8 cellular contexts compared by ENCODE assay signal in the genomic region with DNA sequence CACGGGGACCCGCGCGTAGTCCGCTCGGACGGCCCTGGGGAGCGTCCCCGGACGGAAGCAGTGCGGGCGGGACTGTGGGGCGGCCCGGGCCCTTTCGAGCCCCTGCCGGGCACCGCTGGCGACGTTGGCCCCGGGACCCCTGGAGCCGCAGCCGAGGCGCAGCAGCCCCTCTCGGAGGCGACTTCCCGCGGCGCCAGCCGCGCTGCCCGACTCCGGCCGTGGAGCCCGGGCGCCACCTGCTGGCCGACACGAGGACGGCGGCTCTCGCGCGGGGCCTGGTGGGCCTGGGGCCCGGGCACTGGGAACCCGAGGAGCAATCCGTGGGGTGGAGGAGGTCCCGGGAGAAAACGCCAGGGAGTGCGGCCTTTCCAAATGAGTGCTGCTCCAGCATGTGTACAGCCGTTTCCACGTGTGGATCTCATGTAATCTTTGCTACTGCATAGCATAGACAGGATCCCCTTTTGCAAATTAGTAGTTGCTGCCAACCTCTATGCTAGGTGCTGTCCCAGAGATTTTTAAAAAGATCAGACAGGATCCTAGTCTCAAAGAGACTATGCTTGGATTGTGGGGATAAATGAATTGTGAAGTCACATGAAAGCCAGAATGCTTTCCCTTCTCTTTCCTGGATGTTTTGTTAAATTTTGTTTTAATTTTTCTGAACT. TPM values are rescaled to one million over a fixed set of nuclear protein-coding genes. Genes with fewer than 3 reads are reported as not detected.
DNase-seq lines count a peak whose midpoint lies in the region; ATAC-seq and TF ChIP-seq lines count a peak whose summit lies in the region.

No MANE protein-coding gene starts in this region.

- H3K36me3 ChIP-seq in gastroesophageal sphincter (no peaks in the 10 kb centered on the region), neuron (ENCODE audit: insufficient read depth, low read length) (no peaks in the 10 kb centered on the region), suprapubic skin (no peaks in the 10 kb centered on the region)

- no peak for TF ChIP-seq POLR2A in gastroesophageal sphincter (IDR thresholded peaks at IDR 0.05)
- TF ChIP-seq POLR2A in suprapubic skin (IDR thresholded peaks at IDR 0.05), result no peak

- H3K27ac ChIP-seq in AG04450 (ENCODE audit: low read depth, low read length) (no peak overlapping the region), gastroesophageal sphincter (peak overlapping the region; percentile 40 to 99 (median 89)), suprapubic skin (peak overlapping the region; percentile 74)

- POLR2A ChIA-PET in AG04450 (lab: Yijun Ruan, JAX), result interaction anchor here (0.5 kb wide), 1 partner anchor 152 kb away, joined by 5 read pairs; a partner anchor contains a TSS

- peak overlapping the region; percentile 65 for H2AFZ ChIP-seq in neuron (ENCODE audit: low read depth, low read length)

- TF ChIP-seq CTCF in AG04450 (IDR thresholded peaks at IDR 0.05; ENCODE audit: low read depth, low read length) (peak; percentile 78), gastroesophageal sphincter (IDR thresholded peaks at IDR 0.05) (peak; percentile 97 to 99 (median 99)), suprapubic skin (IDR thresholded peaks at IDR 0.05) (peak; percentile 95 to 99)

- CTCF ChIA-PET in AG04450 (lab: Charles Lee), result interaction anchor here (1.7 kb wide), 1 partner anchor 1260 kb away, joined by 4 read pairs; no protein-coding TSS in a partner anchor

- H3K4me3 ChIP-seq in AG04450 (ENCODE audit: low read depth, low read length) (peak overlapping the region; percentile 59; the same call in 1 of the 2 replicates), gastroesophageal sphincter (peak overlapping the region; percentile 83 to 89), neuron (ENCODE audit: low read length) (peak overlapping the region; percentile 50), suprapubic skin (peak overlapping the region; percentile 77)

- DNase-seq in AG04450 (ENCODE audit: low read depth, low spot score) (no peak), HT1080 (ENCODE audit: low read depth) (peak; percentile 36), RKO (ENCODE audit: low spot score) (peak; percentile 32), suprapubic skin (ENCODE audit: low spot score in 2 of 2) (peak; percentile 85 to 86)
- peak; percentile 93 for DNase-seq in activated effector memory CD4-positive, alpha-beta T cell treated with anti-CD3 and anti-CD28 coated beads, Interleukin-2, amount 50 U/mL, for 16 hours

- no peak for TF ChIP-seq EP300 in gastroesophageal sphincter (IDR thresholded peaks at IDR 0.05)
- TF ChIP-seq EP300 in suprapubic skin (IDR thresholded peaks at IDR 0.05), result no peak

- H3K27me3 ChIP-seq in AG04450 (ENCODE audit: control insufficient read depth, insufficient read depth, low read length) (no peaks in the 10 kb centered on the region), gastroesophageal sphincter (no peaks in the 10 kb centered on the region), neuron (ENCODE audit: insufficient read depth, low read length) (no peaks in the 10 kb centered on the region), suprapubic skin (no peaks in the 10 kb centered on the region)

- H3K4me1 ChIP-seq in gastroesophageal sphincter (peaks cover 0 to 27% (median 5%) of the 10 kb centered on the region in 3 donors), neuron (ENCODE audit: insufficient read depth, low read length) (peaks cover 23% of the 10 kb centered on the region), suprapubic skin (peaks cover 24% of the 10 kb centered on the region)

- no CpG with 5 or more reads among the region's 50 CpGs for WGBS in gastroesophageal sphincter (ENCODE audit: low coverage in 1 of 2), 2 donors
- WGBS in suprapubic skin, result 1% methylated on average over 8 of the region's 50 CpGs

- peak; percentile 20 for ATAC-seq in GM18861 (IDR thresholded peaks at IDR 0.05; ENCODE audit: unreplicated experiment)
- ATAC-seq in gastroesophageal sphincter, result peak; percentile 26

- H3K9me3 ChIP-seq in AG04450 (ENCODE audit: control insufficient read depth, insufficient read depth, low read length) (no peaks in the 10 kb centered on the region), gastroesophageal sphincter (no peaks in the 10 kb centered on the region), neuron (ENCODE audit: low read length) (no peaks in the 10 kb centered on the region), suprapubic skin (no peaks in the 10 kb centered on the region)

RNA-seq across cellular contexts. Expression of a gene that starts 4.0 kb away (rescaled TPM):
- 74.3 and 74.5 TPM in 2 replicates for polyA plus RNA-seq in AG04450 (2011; rRNA removed)
- polyA minus RNA-seq in AG04450 (2011; rRNA and poly(A)+ RNA removed), result 57.8 and 78.4 TPM in 2 replicates
- total RNA-seq in HT1080 (2014; rRNA removed; shearing (Covaris generic)), result 9.7 and 21.8 TPM in 2 replicates
- 13.4 and 27.6 TPM in 2 replicates for polyA plus RNA-seq in HT1080 (2015; cell fraction: cytosol; rRNA removed)
- 10.8 and 25.1 TPM in 2 replicates for polyA plus RNA-seq in HT1080 (2015; cell fraction: nucleus; rRNA removed)
- total RNA-seq in gastroesophageal sphincter (100 to 1,000 TPM; 142 to 384 (median 169) TPM), suprapubic skin (100 to 1,000 TPM; 179 to 249 (median 211) TPM)
